In the genomic region with DNA sequence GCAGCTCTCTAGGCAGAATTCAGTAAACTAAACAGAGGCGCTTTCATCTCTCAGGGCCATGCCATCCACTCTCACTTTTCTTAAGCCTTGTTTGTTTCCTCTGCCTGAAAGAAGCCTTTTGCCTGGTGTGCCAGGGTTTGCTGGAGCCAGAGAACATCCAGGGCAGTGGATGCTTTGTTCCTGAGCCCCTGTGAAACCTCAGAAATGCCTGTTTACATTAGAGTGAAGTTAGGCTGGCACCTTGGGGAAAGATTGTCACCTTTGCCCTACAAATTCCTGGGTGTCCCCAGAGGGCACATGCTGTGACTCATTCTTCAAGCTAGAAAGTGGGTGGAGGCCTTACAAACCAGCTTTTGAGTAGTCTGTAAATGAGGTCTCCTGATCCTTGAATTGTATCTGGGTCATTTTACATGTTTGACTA, we compare ENCODE assay signal across 8 cellular contexts. TPM values are rescaled to one million over a fixed set of nuclear protein-coding genes. Genes with fewer than 3 reads are reported as not detected.
A peak's percentile ranks its signal among the peaks of the same experiment; 100 is the strongest.
DNase-seq lines count a peak whose midpoint lies in the region; ATAC-seq and TF ChIP-seq lines count a peak whose summit lies in the region.

No MANE protein-coding gene starts in this region.

- H3K9me3 ChIP-seq in Peyer's patch (no peaks in the 10 kb centered on the region), colonic mucosa (no peaks in the 10 kb centered on the region), upper lobe of right lung (no peaks in the 10 kb centered on the region)

- H3K4me1 Mint-ChIP-seq in memory B cell = peaks cover 57% of the 10 kb centered on the region

- H3K9ac ChIP-seq in colonic mucosa (ENCODE audit: low read depth in 2 of 2, low read length in 2 of 2) = peak overlapping the region in 1 of 2 donors; percentile 72

- H3K4me3 ChIP-seq in Peyer's patch (no peak overlapping the region), colonic mucosa (no peak overlapping the region), upper lobe of right lung (no peak overlapping the region)

- H3K27ac Mint-ChIP-seq in memory B cell = peak overlapping the region; percentile 98

- H3K9me3 Mint-ChIP-seq in memory B cell = peaks cover 1% of the 10 kb centered on the region

- TF ChIP-seq CTCF in Peyer's patch (IDR thresholded peaks at IDR 0.05) = no peak
- TF ChIP-seq CTCF in colonic mucosa (IDR thresholded peaks at IDR 0.05) = no peak
- no peak for TF ChIP-seq CTCF in upper lobe of right lung (IDR thresholded peaks at IDR 0.05)

- peaks cover 8 to 40% (median 16%) of the 10 kb centered on the region in 4 donors for H3K4me1 ChIP-seq in Peyer's patch
- peaks cover 16% of the 10 kb centered on the region for H3K4me1 ChIP-seq in colonic mucosa
- H3K4me1 ChIP-seq in upper lobe of right lung = peaks cover 40% of the 10 kb centered on the region

- H3K27me3 ChIP-seq in Peyer's patch = no peaks in the 10 kb centered on the region
- no peaks in the 10 kb centered on the region for H3K27me3 ChIP-seq in colonic mucosa
- H3K27me3 ChIP-seq in upper lobe of right lung = no peaks in the 10 kb centered on the region

- no peak for TF ChIP-seq POLR2A in Peyer's patch (IDR thresholded peaks at IDR 0.05)

- H3K27ac ChIP-seq in Peyer's patch = peak overlapping the region; percentile 21 to 81 (median 64)
- peak overlapping the region; percentile 63 for H3K27ac ChIP-seq in colonic mucosa
- H3K27ac ChIP-seq in upper lobe of right lung = peak overlapping the region; percentile 60

- intact Hi-C loops in colonic mucosa (cut with DNase I) = no loop called here
- intact Hi-C loops in upper lobe of right lung (cut with DNase I) = no loop called here

- peaks cover 9% of the 10 kb centered on the region for H3K36me3 Mint-ChIP-seq in memory B cell

- peak; percentile 18 for DNase-seq in DMS53 (lab: John Stamatoyannopoulos, UW)
- no peak for DNase-seq in DMS53 treated with DMSO at 0.1 percent for 48 hours (lab: John Stamatoyannopoulos, UW; ENCODE audit: unreplicated experiment)
- peak in 2 of 3 donors; percentile 54 to 68 for DNase-seq in Peyer's patch
- DNase-seq in colonic mucosa = peak; percentile 80
- DNase-seq in memory B cell (ENCODE audit: low spot score in 2 of 2) = no peak
- DNase-seq in upper lobe of right lung = no peak
- no peak for DNase-seq in activated CD4-positive, CD25-positive, alpha-beta regulatory T cell (lab: John Stamatoyannopoulos, UW)
- DNase-seq in NCI-H1105 treated with DMSO at 0.1 percent for 48 hours (lab: John Stamatoyannopoulos, UW) = no peak

- no peaks in the 10 kb centered on the region for H3K27me3 Mint-ChIP-seq in memory B cell

- H3K36me3 ChIP-seq in Peyer's patch (no peaks in the 10 kb centered on the region), colonic mucosa (no peaks in the 10 kb centered on the region), upper lobe of right lung (no peaks in the 10 kb centered on the region)

- ATAC-seq in memory B cell (ENCODE audit: low read depth) (peak; percentile 79), upper lobe of right lung (peak; percentile 92)

- H3K4me3 Mint-ChIP-seq in memory B cell = peak overlapping the region; percentile 73

RNA-seq across cellular contexts. Expression of a gene that starts 10.7 kb away (rescaled TPM):
- total RNA-seq in Peyer's patch (100 to 1,000 TPM in 3 of 4 donors, 10 to 100 TPM in 1; 96.2 to 283 (median 125) TPM), colonic mucosa (10 to 100 TPM; 58.9 to 70.3 TPM), upper lobe of right lung (49.6 TPM)

Comparison
In these comparisons a context has a peak if more than half of its experiments do, and no peak if none do; other contexts are left out.
1. DNase-seq: peak in DMS53 (single experiment), Peyer's patch (2 of 3) and colonic mucosa (single experiment); none in DMS53 treated with DMSO at 0.1 percent for 48 hours (single experiment), memory B cell (0 of 2), upper lobe of right lung (single experiment), activated CD4-positive, CD25-positive, alpha-beta regulatory T cell (0 of 4) and NCI-H1105 treated with DMSO at 0.1 percent for 48 hours (single experiment).
2. Peak in every context shown above with its lines, with median percentiles within 50 percentile points of each other: H3K27ac ChIP-seq.